Comparison of ENCODE assay signal across 12 cellular contexts in the genomic region with DNA sequence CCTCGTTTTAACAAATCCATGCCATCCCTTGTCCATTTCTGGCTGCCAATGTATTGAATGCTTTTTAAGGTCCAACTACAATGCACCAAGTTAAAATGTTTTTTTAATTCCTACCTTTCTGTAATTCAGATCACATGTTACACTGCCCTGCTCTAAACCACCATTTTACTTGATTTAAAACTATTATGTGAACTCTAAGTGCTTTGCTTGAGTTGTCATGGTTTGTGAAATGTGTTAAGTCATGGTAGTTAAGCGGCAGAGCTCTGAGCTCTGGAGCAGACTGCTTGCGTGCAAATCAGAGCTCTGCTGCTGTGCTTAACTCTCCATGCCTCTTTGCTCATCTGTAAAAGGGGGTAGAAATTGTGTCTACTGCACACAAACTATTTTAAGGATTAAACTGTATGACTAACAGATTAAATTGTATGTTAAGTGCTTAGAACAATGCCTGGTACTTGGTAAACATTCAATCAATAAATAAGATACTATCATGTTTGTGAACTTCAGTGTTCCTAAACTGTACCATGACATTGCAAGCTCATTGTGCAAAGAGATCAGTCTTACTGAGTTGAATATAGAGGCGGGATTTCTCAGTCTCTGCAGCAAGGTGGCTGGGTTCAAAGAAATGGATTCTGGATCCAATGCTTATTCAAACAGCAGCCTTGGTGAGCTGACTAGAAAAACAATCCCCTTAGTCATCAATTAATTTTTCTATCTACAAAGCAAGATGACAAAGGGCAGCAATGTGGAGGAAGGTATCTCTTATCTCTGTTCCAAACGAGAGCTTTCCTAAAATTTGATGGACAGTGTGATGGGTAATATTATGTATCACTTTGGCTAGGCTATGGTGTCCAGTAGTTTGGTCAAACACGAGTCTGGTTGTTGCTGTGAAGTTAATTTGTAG. TPM values are rescaled to one million over a fixed set of nuclear protein-coding genes. Genes with fewer than 3 reads are reported as not detected.
DNase-seq lines count a peak whose midpoint lies in the region; ATAC-seq and TF ChIP-seq lines count a peak whose summit lies in the region.
"Had no signal": no experiment of that assay in that cellular context is flagged by ENCODE, and none has a peak within 500 bp of the region (broad histone marks: within the 10 kb centered on the region; RNA-seq: fewer than 3 reads in every experiment).

No MANE protein-coding gene starts in this region.

- TF ChIP-seq POLR2A in testis (IDR thresholded peaks at IDR 0.05) = no peak

- no peaks in the 10 kb centered on the region for H3K36me3 ChIP-seq in left ventricle myocardium inferior
- no peaks in the 10 kb centered on the region for H3K36me3 ChIP-seq in testis (ENCODE audit: low read depth, missing control alignments)

- TF ChIP-seq CTCF in left ventricle myocardium inferior (IDR thresholded peaks at IDR 0.05; ENCODE audit: borderline replicate concordance) (no peak), testis (IDR thresholded peaks at IDR 0.05) (no peak)

- H3K4me1 ChIP-seq in left ventricle myocardium inferior = peaks cover 17% of the 10 kb centered on the region
- H3K4me1 ChIP-seq in right cardiac atrium (ENCODE audit: control insufficient read depth, insufficient read depth, low read length) = no peaks in the 10 kb centered on the region
- no peaks in the 10 kb centered on the region for H3K4me1 ChIP-seq in testis

- ATAC-seq in right cardiac atrium = no peak
- ATAC-seq in SK-N-SH treated with all-trans-retinoic acid at 6 μM for 48 hours = no peak
- ATAC-seq: mucosa of descending colon had no signal

- intact Hi-C loops in left ventricle myocardium inferior (cut with micrococcal nuclease) (no loop called here), right cardiac atrium (cut with DNase I) (no loop called here), testis (cut with DNase I; ENCODE audit: low total_unique reads) (no loop called here)

- DNase-seq in left ventricle myocardium inferior (no peak), right cardiac atrium (no peak), SHP77 treated with DMSO at 0.1 percent for 48 hours (lab: John Stamatoyannopoulos, UW) (peak; percentile 52), kidney tubule cell (ENCODE audit: low spot score) (peak; percentile 45), testis (peak; percentile 3), midbrain (lab: John Stamatoyannopoulos, UW) (no peak), NCI-H82 treated with DMSO at 0.1 percent for 48 hours (lab: John Stamatoyannopoulos, UW; ENCODE audit: unreplicated experiment) (no peak)
- DNase-seq: activated naive CD4-positive, alpha-beta T cell treated with anti-CD3 and anti-CD28 coated beads for 36 hours; DND-41; KG1; mucosa of descending colon had no signal

- H3K9me3 ChIP-seq in left ventricle myocardium inferior (replicated peaks) = no peaks in the 10 kb centered on the region
- peaks cover 7% of the 10 kb centered on the region for H3K9me3 ChIP-seq in right cardiac atrium (ENCODE audit: control insufficient read depth, low read length)
- H3K9me3 ChIP-seq in testis = no peaks in the 10 kb centered on the region
- H3K9me3 ChIP-seq: mucosa of descending colon had no signal

- H3K27ac ChIP-seq in left ventricle myocardium inferior (replicated peaks) (peak overlapping the region; percentile 83), right cardiac atrium (ENCODE audit: low read length) (no peak overlapping the region), testis (no peak overlapping the region)

- H3K27me3 ChIP-seq in left ventricle myocardium inferior (ENCODE audit: low read depth) (no peaks in the 10 kb centered on the region), right cardiac atrium (ENCODE audit: control insufficient read depth, insufficient read depth) (no peaks in the 10 kb centered on the region), testis (no peaks in the 10 kb centered on the region)

- 63% methylated on average over 6 of the region's 6 CpGs for WGBS in right cardiac atrium
- 85 to 87% methylated on average over 6 of the region's 6 CpGs for WGBS in testis, 2 donors

- H3K4me3 ChIP-seq in left ventricle myocardium inferior (no peak overlapping the region), right cardiac atrium (ENCODE audit: low read length) (no peak overlapping the region), testis (no peak overlapping the region)
- H3K4me3 ChIP-seq: mucosa of descending colon had no signal

TF ChIP-seq in SK-N-SH treated with all-trans-retinoic acid at 6 μM for 48 hours, 23 proteins besides CTCF, POLR2A, EP300 and RAD21:
- TF ChIP-seq ZNF8 (CRISPR knock-in tag; IDR thresholded peaks at IDR 0.05) = no peak
- TF ChIP-seq ESRRG (CRISPR knock-in tag; IDR thresholded peaks at IDR 0.05) = no peak
- TF ChIP-seq TSHZ2 (CRISPR knock-in tag; IDR thresholded peaks at IDR 0.05) = no peak
- TF ChIP-seq SNAI2 (CRISPR knock-in tag; IDR thresholded peaks at IDR 0.05) = no peak
- TF ChIP-seq OSR1 (CRISPR knock-in tag; IDR thresholded peaks at IDR 0.05) = no peak
- no peak for TF ChIP-seq RARB (CRISPR knock-in tag; IDR thresholded peaks at IDR 0.05)
- TF ChIP-seq, protein P1, sequence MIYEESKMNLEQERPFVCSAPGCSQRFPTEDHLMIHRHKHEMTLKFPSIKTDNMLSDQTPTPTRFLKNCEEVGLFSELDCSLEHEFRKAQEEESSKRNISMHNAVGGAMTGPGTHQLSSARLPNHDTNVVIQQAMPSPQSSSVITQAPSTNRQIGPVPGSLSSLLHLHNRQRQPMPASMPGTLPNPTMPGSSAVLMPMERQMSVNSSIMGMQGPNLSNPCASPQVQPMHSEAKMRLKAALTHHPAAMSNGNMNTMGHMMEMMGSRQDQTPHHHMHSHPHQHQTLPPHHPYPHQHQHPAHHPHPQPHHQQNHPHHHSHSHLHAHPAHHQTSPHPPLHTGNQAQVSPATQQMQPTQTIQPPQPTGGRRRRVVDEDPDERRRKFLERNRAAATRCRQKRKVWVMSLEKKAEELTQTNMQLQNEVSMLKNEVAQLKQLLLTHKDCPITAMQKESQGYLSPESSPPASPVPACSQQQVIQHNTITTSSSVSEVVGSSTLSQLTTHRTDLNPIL (CRISPR knock-in tag; IDR thresholded peaks at IDR 0.05; ENCODE audit: low read depth) = no peak

RNA-seq across cellular contexts. Expression of gene CMBL, which starts 16.1 kb away (rescaled TPM):
- total RNA-seq in left ventricle myocardium inferior (50.4 TPM), right cardiac atrium (10 to 100 TPM; 30.2 to 55.3 (median 49.5) TPM), testis (1 to 10 TPM; 4.3 to 7.2 TPM)
- polyA plus RNA-seq in right cardiac atrium (39.9 TPM), testis (ENCODE audit: insufficient read depth, low read depth, low replicate concordance) (16.1 TPM)

RNA-seq across cellular contexts. Expression of gene MARCHF6, which starts 29.7 kb away (rescaled TPM):
- total RNA-seq in left ventricle myocardium inferior (162 TPM), right cardiac atrium (100 to 1,000 TPM; 168 to 186 (median 183) TPM), testis (100 to 1,000 TPM; 120 to 136 TPM)
- polyA plus RNA-seq in right cardiac atrium (75.7 TPM), testis (ENCODE audit: insufficient read depth, low read depth, low replicate concordance) (153 TPM)

Comparison
In these comparisons a context has a peak if more than half of its experiments do, and no peak if none do; other contexts are left out.
1. DNase-seq: peak in SHP77 treated with DMSO at 0.1 percent for 48 hours (single experiment), kidney tubule cell (single experiment) and testis (single experiment); none in left ventricle myocardium inferior (single experiment), right cardiac atrium (0 of 3), midbrain (single experiment) and NCI-H82 treated with DMSO at 0.1 percent for 48 hours (single experiment).